ENCODE assay signal across 2 cellular contexts in the genomic region with DNA sequence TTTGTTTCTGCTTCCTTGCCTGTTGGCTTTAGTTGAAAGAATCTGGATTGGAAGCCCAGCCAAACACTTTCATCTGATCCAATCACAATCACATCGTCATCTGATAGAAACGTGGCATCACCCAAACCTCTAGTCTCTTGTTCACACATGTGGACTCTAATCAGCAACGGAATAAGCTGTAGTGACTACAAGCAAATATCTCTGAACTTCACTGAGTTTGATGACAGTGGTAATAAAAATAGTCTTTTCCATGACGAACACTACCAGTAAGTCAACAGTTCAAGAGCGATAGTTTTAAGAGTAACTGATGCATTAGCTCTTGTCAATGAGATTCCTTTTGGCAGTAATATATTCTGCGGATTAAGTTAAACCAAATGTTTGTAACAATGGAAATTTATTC.
TF ChIP-seq lines count a peak whose summit lies in the region.

No MANE protein-coding gene starts in this region.

TF ChIP-seq in GM23338, 12 proteins besides CTCF, POLR2A, EP300 and RAD21 (continues in another document):
- no peak for TF ChIP-seq CREB1 (CRISPR knock-in tag; IDR thresholded peaks at IDR 0.05; ENCODE audit: low read depth)
- TF ChIP-seq EZH2phosphoT487 (IDR thresholded peaks at IDR 0.05; ENCODE audit: unreplicated experiment), result no peak
- TF ChIP-seq EZH2 (IDR thresholded peaks at IDR 0.05; ENCODE audit: low read depth, unreplicated experiment), result no peak
- no peak for TF ChIP-seq ZNF114 (CRISPR knock-in tag; IDR thresholded peaks at IDR 0.05)
- TF ChIP-seq, protein P1, sequence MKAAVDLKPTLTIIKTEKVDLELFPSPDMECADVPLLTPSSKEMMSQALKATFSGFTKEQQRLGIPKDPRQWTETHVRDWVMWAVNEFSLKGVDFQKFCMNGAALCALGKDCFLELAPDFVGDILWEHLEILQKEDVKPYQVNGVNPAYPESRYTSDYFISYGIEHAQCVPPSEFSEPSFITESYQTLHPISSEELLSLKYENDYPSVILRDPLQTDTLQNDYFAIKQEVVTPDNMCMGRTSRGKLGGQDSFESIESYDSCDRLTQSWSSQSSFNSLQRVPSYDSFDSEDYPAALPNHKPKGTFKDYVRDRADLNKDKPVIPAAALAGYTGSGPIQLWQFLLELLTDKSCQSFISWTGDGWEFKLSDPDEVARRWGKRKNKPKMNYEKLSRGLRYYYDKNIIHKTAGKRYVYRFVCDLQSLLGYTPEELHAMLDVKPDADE (IDR thresholded peaks at IDR 0.05), result no peak
- TF ChIP-seq NANOG (IDR thresholded peaks at IDR 0.05; ENCODE audit: borderline replicate concordance), result no peak
- no peak for TF ChIP-seq JUNB (IDR thresholded peaks at IDR 0.05; ENCODE audit: unreplicated experiment)
- no peak for TF ChIP-seq ZNF331 (CRISPR knock-in tag; IDR thresholded peaks at IDR 0.05; ENCODE audit: low read depth)
- TF ChIP-seq REST (IDR thresholded peaks at IDR 0.05; ENCODE audit: unreplicated experiment), result no peak
- TF ChIP-seq POLR2AphosphoS5 (IDR thresholded peaks at IDR 0.05; ENCODE audit: low read depth), result no peak
- no peak for TF ChIP-seq STAT1 (IDR thresholded peaks at IDR 0.05; ENCODE audit: unreplicated experiment)

TF ChIP-seq in endothelial cell of umbilical vein, 7 proteins besides CTCF, POLR2A, EP300 and RAD21:
- TF ChIP-seq POLR2AphosphoS5 (IDR thresholded peaks at IDR 0.05; ENCODE audit: insufficient read depth, low read depth, low read length) (no peak), JUN (IDR thresholded peaks at IDR 0.05; ENCODE audit: borderline replicate concordance, insufficient read depth, insufficient read length, low read depth) (no peak), MYC (IDR thresholded peaks at IDR 0.05; ENCODE audit: low read depth, low read length) (no peak), MAX (IDR thresholded peaks at IDR 0.05; ENCODE audit: insufficient read depth, insufficient read length) (no peak), FOS (IDR thresholded peaks at IDR 0.05; ENCODE audit: borderline replicate concordance, insufficient read depth, low read length) (no peak), GATA2 (IDR thresholded peaks at IDR 0.05; ENCODE audit: insufficient read depth, insufficient read length, low read depth, low read length) (no peak), EZH2 (IDR thresholded peaks at IDR 0.05; ENCODE audit: borderline replicate concordance, low read depth, low read length, severe bottlenecking) (no peak)
